Comparison of ENCODE assay signal across 9 cellular contexts in the genomic region with DNA sequence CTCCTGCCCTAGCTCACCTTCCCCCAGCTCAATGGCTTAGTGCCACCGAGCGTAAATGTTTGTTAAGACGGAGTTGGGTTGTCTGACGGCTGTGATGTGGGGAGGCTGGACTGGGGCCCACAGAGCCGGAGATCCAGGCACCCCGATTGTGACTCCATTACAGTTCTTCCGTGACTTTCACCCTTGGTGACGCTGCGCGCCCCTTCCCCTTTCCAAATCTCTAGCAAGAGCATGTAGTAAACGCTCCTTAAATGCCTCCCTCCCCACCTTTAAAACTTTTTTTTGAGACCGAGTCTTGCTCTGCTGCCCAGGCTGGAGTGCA. TPM values are rescaled to one million over a fixed set of nuclear protein-coding genes. Genes with fewer than 3 reads are reported as not detected.
DNase-seq lines count a peak whose midpoint lies in the region; ATAC-seq and TF ChIP-seq lines count a peak whose summit lies in the region.
"Had no signal": no experiment of that assay in that cellular context is flagged by ENCODE, and none has a peak within 500 bp of the region (broad histone marks: within the 10 kb centered on the region; RNA-seq: fewer than 3 reads in every experiment).

No MANE protein-coding gene starts in this region.

- H3K27ac Mint-ChIP-seq in CD4-positive, alpha-beta memory T cell, result peak overlapping the region in 4 of 7 donors; percentile 36 to 74 (median 50)

- TF ChIP-seq CTCF in Loucy (conservative IDR thresholded peaks at IDR 0.05; ENCODE audit: low read length) (no peak), dorsolateral prefrontal cortex (IDR thresholded peaks at IDR 0.05 in 54 of 56, conservative IDR thresholded peaks at IDR 0.05 in 2 of 56; ENCODE audit: low read depth in 1 of 56, partially characterized antibody in 56 of 56) (no peak), neural cell (IDR thresholded peaks at IDR 0.05; ENCODE audit: poor library complexity, severe bottlenecking) (no peak), spleen (IDR thresholded peaks at IDR 0.05 in 8 of 11, conservative IDR thresholded peaks at IDR 0.05 in 3 of 11) (no peak)

- H3K9me3 Mint-ChIP-seq in CD4-positive, alpha-beta memory T cell, result peaks cover 0 to 1% (median 0%) of the 10 kb centered on the region in 8 donors

- H2AFZ ChIP-seq in Loucy (ENCODE audit: low read length) (no peak overlapping the region), neural cell (ENCODE audit: low read depth, low read length) (no peak overlapping the region)

- H3K36me3 ChIP-seq in CD4-positive, alpha-beta memory T cell (ENCODE audit: insufficient read depth, low read length), result no peaks in the 10 kb centered on the region
- H3K36me3 ChIP-seq in Loucy (ENCODE audit: insufficient read depth, low read length) (no peaks in the 10 kb centered on the region), neural cell (ENCODE audit: insufficient read depth, low read length) (no peaks in the 10 kb centered on the region), spleen (no peaks in the 10 kb centered on the region)

- DNase-seq in CD4-positive, alpha-beta memory T cell, result peak in 1 of 5 donors; percentile 23
- DNase-seq in dorsolateral prefrontal cortex (peak in 1 of 10 donors; percentile 42), cerebellum (ENCODE audit: low spot score) (no peak), spleen (no peak)

- peaks cover 15% of the 10 kb centered on the region for H3K4me1 ChIP-seq in CD4-positive, alpha-beta memory T cell (ENCODE audit: insufficient read depth, low read length)
- H3K4me1 ChIP-seq in Loucy (ENCODE audit: insufficient read depth, low read length, poor library complexity, severe bottlenecking) (peaks cover 3% of the 10 kb centered on the region), spleen (peaks cover 6 to 34% (median 19%) of the 10 kb centered on the region in 6 donors)

- no peak for TF ChIP-seq EP300 in neural cell (conservative IDR thresholded peaks at IDR 0.05; ENCODE audit: poor library complexity, severe bottlenecking)

- H3K27ac ChIP-seq in CD4-positive, alpha-beta memory T cell (ENCODE audit: low read depth, low read length), result no peak overlapping the region
- H3K27ac ChIP-seq in dorsolateral prefrontal cortex (peak overlapping the region in 2 of 59 donors; percentile 60 to 72), neural cell (ENCODE audit: low read length) (no peak overlapping the region), spleen (no peak overlapping the region)

- H3K4me3 Mint-ChIP-seq in CD4-positive, alpha-beta memory T cell, result peak overlapping the region; percentile 62 to 84 (median 75)

- intact Hi-C loops in CD4-positive, alpha-beta memory T cell (cut with micrococcal nuclease), result loop anchor here (2.0 kb wide), 1 partner anchor 161 kb away; a partner anchor contains a TSS
- intact Hi-C loops in dorsolateral prefrontal cortex (cut with DNase I) (no loop called here), spleen (cut with DNase I; ENCODE audit: low total_unique reads) (no loop called here)

- POLR2A ChIA-PET in CD4-positive, alpha-beta memory T cell (lab: Charles Lee; ENCODE audit: partially characterized antibody), result no interaction called here

- peaks cover 0 to 3% of the 10 kb centered on the region in 2 donors for H3K36me3 Mint-ChIP-seq in CD4-positive, alpha-beta memory T cell

- no peak for TF ChIP-seq POLR2A in spleen (IDR thresholded peaks at IDR 0.05)

- H3K9me2 ChIP-seq in Loucy (replicated peaks; ENCODE audit: low read depth, low read length) (no peaks in the 10 kb centered on the region), neural cell (ENCODE audit: insufficient read depth, low read length) (no peaks in the 10 kb centered on the region)

- peaks cover 0 to 3% of the 10 kb centered on the region in 2 donors for H3K27me3 Mint-ChIP-seq in CD4-positive, alpha-beta memory T cell

- H3K4me1 Mint-ChIP-seq in CD4-positive, alpha-beta memory T cell, result peaks cover 3 to 18% (median 10%) of the 10 kb centered on the region in 4 donors

- H3K9ac ChIP-seq in Loucy (ENCODE audit: low read depth, low read length, poor library complexity, severe bottlenecking), result no peak overlapping the region
- peak overlapping the region; percentile 63 for H3K9ac ChIP-seq in neural cell (ENCODE audit: low read length)

- ATAC-seq in GM21529 (IDR thresholded peaks at IDR 0.05; ENCODE audit: unreplicated experiment) (no peak), GM18502 (IDR thresholded peaks at IDR 0.05; ENCODE audit: poor library complexity, unreplicated experiment) (no peak)

- no peak overlapping the region for H3K4me3 ChIP-seq in CD4-positive, alpha-beta memory T cell (ENCODE audit: low read length in 2 of 2)
- peak overlapping the region; percentile 73 for H3K4me3 ChIP-seq in Loucy (ENCODE audit: low read length, poor library complexity, severe bottlenecking)
- peak overlapping the region in 41 of 59 donors; percentile 38 to 82 (median 71) for H3K4me3 ChIP-seq in dorsolateral prefrontal cortex
- peak overlapping the region; percentile 78 for H3K4me3 ChIP-seq in neural cell (ENCODE audit: low read length)
- H3K4me3 ChIP-seq in spleen, result peak overlapping the region in 2 of 8 donors; percentile 61 to 85

- H4K20me1 ChIP-seq in Loucy (ENCODE audit: insufficient read depth, low read length, poor library complexity, severe bottlenecking) (no peaks in the 10 kb centered on the region), neural cell (ENCODE audit: insufficient read depth) (no peaks in the 10 kb centered on the region)

- H3K79me2 ChIP-seq in Loucy (ENCODE audit: insufficient read depth, low read length) (no peaks in the 10 kb centered on the region), neural cell (replicated peaks; ENCODE audit: insufficient read depth, low read length) (no peaks in the 10 kb centered on the region)

- no peaks in the 10 kb centered on the region for H3F3A ChIP-seq in Loucy (ENCODE audit: low read depth)
- no peaks in the 10 kb centered on the region for H3F3A ChIP-seq in neural cell (ENCODE audit: insufficient read depth, low read length, poor library complexity, severe bottlenecking)

- CTCF ChIA-PET in CD4-positive, alpha-beta memory T cell (lab: Charles Lee; ENCODE audit: partially characterized antibody), result interaction anchor here (1.0 to 1.2 kb wide), 2 partner anchors 12 to 17 kb away, joined by 3 to 4 read pairs; no protein-coding TSS in a partner anchor

- peak overlapping the region; percentile 76 for H3K4me2 ChIP-seq in Loucy (ENCODE audit: low read depth, low read length, poor library complexity, severe bottlenecking)
- H3K4me2 ChIP-seq in neural cell (ENCODE audit: low read length), result no peak overlapping the region

- 64 to 71% (median 68%) methylated on average over 12 of the region's 12 CpGs for WGBS in spleen, 5 donors

- H3K27me3 ChIP-seq in CD4-positive, alpha-beta memory T cell (ENCODE audit: insufficient read depth, low read length), result no peaks in the 10 kb centered on the region
- H3K27me3 ChIP-seq in Loucy (ENCODE audit: insufficient read depth, low read length, poor library complexity, severe bottlenecking) (no peaks in the 10 kb centered on the region), dorsolateral prefrontal cortex (no peaks in the 10 kb centered on the region), neural cell (ENCODE audit: insufficient read depth, low read depth, low read length) (peaks cover 4% of the 10 kb centered on the region), spleen (replicated peaks in 1 of 7) (peaks cover 0 to 46% (median under 1%) of the 10 kb centered on the region in 7 donors)

- H3K9me3 ChIP-seq in CD4-positive, alpha-beta memory T cell (ENCODE audit: control insufficient read depth in 1 of 2, low read length in 2 of 2), result no peaks in the 10 kb centered on the region
- H3K9me3 ChIP-seq in Loucy (ENCODE audit: insufficient read depth, low read depth, low read length) (no peaks in the 10 kb centered on the region), neural cell (ENCODE audit: low read length) (no peaks in the 10 kb centered on the region), spleen (no peaks in the 10 kb centered on the region)

- no peak for TF ChIP-seq RAD21 in neural cell (conservative IDR thresholded peaks at IDR 0.05)

TF ChIP-seq in neural cell, 6 proteins besides CTCF, POLR2A, EP300 and RAD21 (continues in another document):
- TF ChIP-seq EZH2 (IDR thresholded peaks at IDR 0.05; ENCODE audit: borderline replicate concordance, insufficient read depth, low read length, poor library complexity, severe bottlenecking) (no peak), SMC3 (conservative IDR thresholded peaks at IDR 0.05; ENCODE audit: poor library complexity) (no peak), POLR2AphosphoS5 (IDR thresholded peaks at IDR 0.05) (no peak)

RNA-seq across cellular contexts. Expression of a gene that starts 0.8 kb away (rescaled TPM):
- 1 to 10 TPM; 2.9 to 3.3 TPM for total RNA-seq in CD4-positive, alpha-beta memory T cell
- 1 to 10 TPM in 1 of 2 donors, under 1 TPM in 1; 1.00 to 2.8 TPM for polyA plus RNA-seq in CD4-positive, alpha-beta memory T cell
- total RNA-seq in dorsolateral prefrontal cortex (10 to 100 TPM in 116 of 120 experiments, 1 to 10 TPM in 4; 6.9 to 23.9 (median 14.3) TPM), cerebellum (2.6 TPM), spleen (1 to 10 TPM in 5 of 7 donors, under 1 TPM in 1, not detected in 1; 0.65 to 2.6 (median 1.6) TPM)
- polyA plus RNA-seq in neural cell (10.7 and 17.0 TPM in 2 replicates), spleen (1 to 10 TPM; 1.2 to 1.6 (median 1.5) TPM)
- 6.6 and 8.5 TPM in 2 replicates for polyA minus RNA-seq in neural cell

RNA-seq across cellular contexts. Expression of a gene that starts 1.7 kb away (rescaled TPM):
- 1 to 10 TPM; 3.1 to 3.7 TPM for total RNA-seq in CD4-positive, alpha-beta memory T cell
- not detected for polyA plus RNA-seq in CD4-positive, alpha-beta memory T cell
- total RNA-seq in dorsolateral prefrontal cortex (10 to 100 TPM in 50 of 120 experiments, 1 to 10 TPM in 70; 4.5 to 20.4 (median 9.5) TPM), cerebellum (3.6 TPM), spleen (1 to 10 TPM; 1.1 to 4.2 (median 1.8) TPM)
- polyA plus RNA-seq in neural cell (11.8 and 24.1 TPM in 2 replicates), spleen (1 to 10 TPM; 1.9 to 2.4 (median 2.0) TPM)
- polyA minus RNA-seq in neural cell, result 6.1 and 6.8 TPM in 2 replicates

RNA-seq across cellular contexts. Expression of a gene that starts 12.8 kb away (rescaled TPM):
- 10 to 100 TPM; 68.8 to 79.8 TPM for total RNA-seq in CD4-positive, alpha-beta memory T cell
- 10 to 100 TPM; 41.5 to 48.9 TPM for polyA plus RNA-seq in CD4-positive, alpha-beta memory T cell
- total RNA-seq in dorsolateral prefrontal cortex (10 to 100 TPM; 28.3 to 63.0 (median 35.2) TPM), cerebellum (15.3 TPM), spleen (10 to 100 TPM; 31.3 to 52.8 (median 40.3) TPM)
- polyA plus RNA-seq in neural cell (80.2 and 108 TPM in 2 replicates), spleen (10 to 100 TPM; 24.7 to 56.6 (median 38.8) TPM)
- 33.8 and 39.9 TPM in 2 replicates for polyA minus RNA-seq in neural cell

RNA-seq across cellular contexts. Expression of a gene that starts 21.0 kb away (rescaled TPM):
- total RNA-seq in CD4-positive, alpha-beta memory T cell, result 1 to 10 TPM; 2.4 to 3.6 TPM
- 1 to 10 TPM; 1.5 to 2.3 TPM for polyA plus RNA-seq in CD4-positive, alpha-beta memory T cell
- 10 to 100 TPM in 1 of 120 experiments, 1 to 10 TPM in 96, under 1 TPM in 20, not detected in 3; 0.20 to 12.1 (median 1.8) TPM for total RNA-seq in dorsolateral prefrontal cortex
- polyA plus RNA-seq in neural cell, result not detected in 2 replicates
- polyA minus RNA-seq in neural cell, result not detected in 2 replicates
- total RNA-seq in cerebellum, result not detected
- total RNA-seq in spleen, result 1 to 10 TPM in 4 of 7 donors, under 1 TPM in 3; 0.26 to 2.0 (median 1.3) TPM
- polyA plus RNA-seq in spleen, result under 1 TPM; 0.13 to 0.42 (median 0.27) TPM
- total RNA-seq: endothelial cell of umbilical vein had no signal

RNA-seq across cellular contexts. Expression of a gene that starts 32.1 kb away (rescaled TPM):
- total RNA-seq in CD4-positive, alpha-beta memory T cell, result not detected
- polyA plus RNA-seq in CD4-positive, alpha-beta memory T cell, result not detected
- total RNA-seq in dorsolateral prefrontal cortex, result 10 to 100 TPM in 15 of 120 experiments, 1 to 10 TPM in 105; 1.1 to 17.3 (median 5.5) TPM
- 3.6 and 7.1 TPM in 2 replicates for polyA plus RNA-seq in neural cell
- 0.81 and 1.2 TPM in 2 replicates for polyA minus RNA-seq in neural cell
- total RNA-seq in cerebellum, result 0.36 TPM
- not detected for total RNA-seq in spleen
- polyA plus RNA-seq in spleen, result under 1 TPM; 0.04 to 0.06 (median 0.06) TPM
- total RNA-seq: endothelial cell of umbilical vein had no signal
- polyA plus RNA-seq: endothelial cell of umbilical vein had no signal

Comparison
In these comparisons a context has a peak if more than half of its experiments do, and no peak if none do; other contexts are left out.
1. H3K4me3 ChIP-seq: peak in Loucy (single experiment), dorsolateral prefrontal cortex (41 of 59) and neural cell (single experiment); none in CD4-positive, alpha-beta memory T cell (0 of 2).